ENCODE assay signal across 1 cellular context in genomic region chr11:69655479-69656394, GRCh38.
TF ChIP-seq lines count a peak whose summit lies in the region.

No MANE protein-coding gene starts in this region.

TF ChIP-seq in H1, 55 proteins besides CTCF, POLR2A, EP300 and RAD21:
- no peak for TF ChIP-seq KDM4A (IDR thresholded peaks at IDR 0.05; ENCODE audit: low read depth, low read length, severe bottlenecking)
- TF ChIP-seq ZNF274 (IDR thresholded peaks at IDR 0.05; ENCODE audit: borderline replicate concordance, extremely low read depth, low read length) = no peak
- no peak for TF ChIP-seq CHD2 (IDR thresholded peaks at IDR 0.05; ENCODE audit: low read length)
- no peak for TF ChIP-seq SIN3A (conservative IDR thresholded peaks at IDR 0.05 in 1 of 2, IDR thresholded peaks at IDR 0.05 in 1 of 2; ENCODE audit: low read depth in 1 of 2, low read length in 2 of 2)
- no peak for TF ChIP-seq TAF1 (IDR thresholded peaks at IDR 0.05; ENCODE audit: low read depth, low read length)
- no peak for TF ChIP-seq NRF1 (IDR thresholded peaks at IDR 0.05; ENCODE audit: low read depth, low read length)
- TF ChIP-seq BCL11A (IDR thresholded peaks at IDR 0.05; ENCODE audit: low read depth in 2 of 2, low read length in 2 of 2) = no peak
- no peak for TF ChIP-seq BACH1 (IDR thresholded peaks at IDR 0.05; ENCODE audit: low read length)
- no peak for TF ChIP-seq TBP (IDR thresholded peaks at IDR 0.05; ENCODE audit: low read depth, low read length)
- no peak for TF ChIP-seq CBX5 (IDR thresholded peaks at IDR 0.05; ENCODE audit: low read depth, low read length)
- TF ChIP-seq E2F6 (IDR thresholded peaks at IDR 0.05) = no peak
- no peak for TF ChIP-seq SP1 (IDR thresholded peaks at IDR 0.05; ENCODE audit: low read depth, low read length)
- TF ChIP-seq SP2 (IDR thresholded peaks at IDR 0.05; ENCODE audit: low read length) = no peak
